In the genomic region with DNA sequence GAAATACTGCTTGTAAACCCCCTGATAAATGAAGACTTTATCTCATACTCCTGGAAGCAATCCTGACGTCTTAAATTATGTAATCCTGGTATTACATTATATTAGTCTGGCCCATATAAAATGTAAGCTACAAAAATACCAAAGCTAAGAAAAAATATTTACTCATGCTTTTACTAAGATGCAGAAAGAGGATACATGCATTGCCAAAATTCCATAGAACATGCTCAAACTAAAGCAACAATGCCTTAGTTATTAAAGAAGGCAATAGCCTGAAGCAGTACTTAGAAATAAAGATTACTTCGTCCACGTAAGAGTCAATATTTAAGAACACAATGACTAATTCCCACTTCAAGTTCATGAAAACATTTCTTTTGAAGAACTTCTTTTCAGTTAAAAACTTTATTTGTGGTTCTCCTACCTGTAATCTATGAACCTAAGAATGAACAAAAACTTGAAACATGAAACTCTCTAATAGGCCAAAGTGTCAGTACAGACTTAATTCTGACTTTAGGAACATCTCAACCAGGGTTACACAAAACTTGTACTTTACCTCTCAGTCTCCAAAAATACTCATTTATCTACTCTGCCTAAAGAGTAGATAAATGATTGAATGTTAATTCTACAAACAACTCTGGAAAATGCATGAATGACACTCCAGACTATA, we compare ENCODE assay signal across 17 cellular contexts.
DNase-seq lines count a peak whose midpoint lies in the region; ATAC-seq and TF ChIP-seq lines count a peak whose summit lies in the region.
"Had no signal": no experiment of that assay in that cellular context is flagged by ENCODE, and none has a peak within 500 bp of the region (broad histone marks: within the 10 kb centered on the region; RNA-seq: fewer than 3 reads in every experiment).

No MANE protein-coding gene starts in this region.

- BruUV-seq in PC-3 (replicated peaks; lab: Mats Ljungman, UMichigan): no TSS peak

- H3K79me2 ChIP-seq in PC-3 (ENCODE audit: low read length): no peaks in the 10 kb centered on the region

- H2AFZ ChIP-seq in PC-3 (ENCODE audit: low read length): no peak overlapping the region

- H3K4me1 Mint-ChIP-seq in stimulated activated naive B cell treated with anti-CD40 and anti-IgM and Interleukin-4, amounts not matched to agents 10 μg/mL and 1 μg/mL and 100 μg/mL, for 72 hours: peaks cover 14 to 21% of the 10 kb centered on the region in 2 donors

- POLR2A ChIA-PET in PC-3 (lab: Charles Lee; ENCODE audit: unreplicated experiment): interaction anchor here (0.6 kb wide), 3 partner anchors 10 to 252 kb away, joined by 3 to 8 read pairs (median 3); partner anchors contain the start of gene ZFP36L2

- peak; percentile 98 for ATAC-seq in PC-3
- peak; percentile 45 for ATAC-seq in esophagus mucosa
- no peak for ATAC-seq in stimulated activated naive B cell treated with anti-CD40 and anti-IgM and Interleukin-4, amounts not matched to agents 10 μg/mL and 1 μg/mL and 100 μg/mL, for 72 hours (replicated peaks)
- ATAC-seq in GM18858 (IDR thresholded peaks at IDR 0.05; ENCODE audit: unreplicated experiment): no peak

- 30% methylated on average over 3 of the region's 3 CpGs for WGBS in prostate gland

- H3K4me3 Mint-ChIP-seq in stimulated activated naive B cell treated with anti-CD40 and anti-IgM and Interleukin-4, amounts not matched to agents 10 μg/mL and 1 μg/mL and 100 μg/mL, for 72 hours: no peak overlapping the region
- H3K4me3 Mint-ChIP-seq: activated CD4-positive, alpha-beta T cell treated with anti-CD3 and anti-CD28 coated beads, Interleukin-2, amount 10 ng/mL, durations not matched to agents 24 days and 14 days; stimulated activated naive CD8-positive, alpha-beta T cell treated with anti-CD3 and anti-CD28 coated beads, Interleukin-15, Interleukin-2, amounts not matched to agents 100 ng/mL and 50 ng/mL, for 24 hours had no signal

- TF ChIP-seq CTCF in AG10803 (conservative IDR thresholded peaks at IDR 0.05; ENCODE audit: low read length) (no peak), PC-3 (conservative IDR thresholded peaks at IDR 0.05; ENCODE audit: low read depth, low read length) (no peak), prostate gland (IDR thresholded peaks at IDR 0.05) (no peak)

- CTCF ChIA-PET in PC-3 (lab: Charles Lee): interaction anchor here (0.5 to 1.0 kb wide), 3 partner anchors 166 to 783 kb away, joined by 3 to 8 read pairs (median 6); no protein-coding TSS in a partner anchor

- H3K27me3 Mint-ChIP-seq in stimulated activated naive B cell treated with anti-CD40 and anti-IgM and Interleukin-4, amounts not matched to agents 10 μg/mL and 1 μg/mL and 100 μg/mL, for 72 hours: no peaks in the 10 kb centered on the region
- H3K27me3 Mint-ChIP-seq: activated CD4-positive, alpha-beta T cell treated with anti-CD3 and anti-CD28 coated beads, Interleukin-2, amount 10 ng/mL, durations not matched to agents 24 days and 14 days; stimulated activated naive CD8-positive, alpha-beta T cell treated with anti-CD3 and anti-CD28 coated beads, Interleukin-15, Interleukin-2, amounts not matched to agents 100 ng/mL and 50 ng/mL, for 24 hours had no signal

- H3K4me1 ChIP-seq in PC-3 (ENCODE audit: insufficient read depth, low read length) (peaks cover 33% of the 10 kb centered on the region), prostate gland (replicated peaks) (no peaks in the 10 kb centered on the region)

- H3K27me3 ChIP-seq in PC-3 (ENCODE audit: low read length): no peaks in the 10 kb centered on the region
- H3K27me3 ChIP-seq in prostate gland (replicated peaks; ENCODE audit: insufficient read depth): no peaks in the 10 kb centered on the region

- H3K27ac ChIP-seq in PC-3 (ENCODE audit: low read length): peak overlapping the region; percentile 67
- peak overlapping the region; percentile 50 to 55 for H3K27ac ChIP-seq in prostate gland

- peak overlapping the region; percentile 48; the same call in 1 of the 2 replicates for H3K4me2 ChIP-seq in PC-3 (ENCODE audit: low read length)

- peaks cover 17 to 37% of the 10 kb centered on the region in 2 donors for H3K36me3 Mint-ChIP-seq in stimulated activated naive B cell treated with anti-CD40 and anti-IgM and Interleukin-4, amounts not matched to agents 10 μg/mL and 1 μg/mL and 100 μg/mL, for 72 hours

- no peaks in the 10 kb centered on the region for H3F3A ChIP-seq in PC-3 (ENCODE audit: low read length, unreplicated experiment)

- TF ChIP-seq POLR2A in prostate gland (IDR thresholded peaks at IDR 0.05): no peak

- H4K20me1 ChIP-seq in PC-3 (ENCODE audit: low read length): no peaks in the 10 kb centered on the region

- intact Hi-C loops in PC-3 (cut with micrococcal nuclease) (loop anchor here (1.0 kb wide), 2 partner anchors 52 to 184 kb away; no protein-coding TSS in a partner anchor), prostate gland (cut with DNase I) (no loop called here)

- no peak overlapping the region for H3K9ac ChIP-seq in PC-3 (ENCODE audit: low read length)

- DNase-seq in AG10803 (ENCODE audit: low read depth): peak; percentile 37
- peak; percentile 93 for DNase-seq in PC-3
- peak; percentile 28 for DNase-seq in prostate gland (ENCODE audit: low spot score)
- DNase-seq in stimulated activated naive B cell treated with anti-CD40 and anti-IgM and Interleukin-4, amounts not matched to agents 10 μg/mL and 1 μg/mL and 100 μg/mL, for 72 hours: no peak
- DNase-seq in NK-92 (lab: John Stamatoyannopoulos, UW; ENCODE audit: unreplicated experiment): no peak
- DNase-seq in HUDEP-2 (lab: John Stamatoyannopoulos, UW; ENCODE audit: unreplicated experiment in 76 of 76): no peak
- DNase-seq: activated CD4-positive, alpha-beta T cell treated with anti-CD3 and anti-CD28 coated beads, Interleukin-2, amount 10 ng/mL, durations not matched to agents 24 days and 14 days; activated T-cell treated with anti-CD3 and anti-CD28 coated beads for 4 hours; AML-193; NCI-H2081; NCI-H526; stimulated activated CD4-positive, alpha-beta T cell treated with anti-CD3 and anti-CD28 coated beads, Interleukin-12 subunit alpha, Interleukin-12 subunit beta, amount 100 ng/mL, for 4 hours had no signal

- H3K9me3 ChIP-seq in PC-3 (ENCODE audit: low read length) (no peaks in the 10 kb centered on the region), prostate gland (no peaks in the 10 kb centered on the region)

- H3K9me2 ChIP-seq in PC-3 (replicated peaks; ENCODE audit: low read length): no peaks in the 10 kb centered on the region

- H3K36me3 ChIP-seq in PC-3 (ENCODE audit: low read depth, low read length) (no peaks in the 10 kb centered on the region), prostate gland (no peaks in the 10 kb centered on the region)

- no peak overlapping the region for H3K27ac Mint-ChIP-seq in stimulated activated naive B cell treated with anti-CD40 and anti-IgM and Interleukin-4, amounts not matched to agents 10 μg/mL and 1 μg/mL and 100 μg/mL, for 72 hours
- H3K27ac Mint-ChIP-seq: activated CD4-positive, alpha-beta T cell treated with anti-CD3 and anti-CD28 coated beads, Interleukin-2, amount 10 ng/mL, durations not matched to agents 24 days and 14 days; activated naive CD4-positive, alpha-beta T cell treated with anti-CD3 and anti-CD28 coated beads, Interleukin-2, amount 50 U/mL, for 72 hours; progenitor cell of endocrine pancreas; stimulated activated naive CD8-positive, alpha-beta T cell treated with anti-CD3 and anti-CD28 coated beads, Interleukin-15, Interleukin-2, amounts not matched to agents 100 ng/mL and 50 ng/mL, for 24 hours had no signal

- H3K4me3 ChIP-seq in AG10803 (ENCODE audit: low read length) (no peak overlapping the region), PC-3 (ENCODE audit: low read length) (no peak overlapping the region), prostate gland (no peak overlapping the region)

- H3K9me3 Mint-ChIP-seq in stimulated activated naive B cell treated with anti-CD40 and anti-IgM and Interleukin-4, amounts not matched to agents 10 μg/mL and 1 μg/mL and 100 μg/mL, for 72 hours: no peaks in the 10 kb centered on the region
- H3K9me3 Mint-ChIP-seq: activated CD4-positive, alpha-beta T cell treated with anti-CD3 and anti-CD28 coated beads, Interleukin-2, amount 10 ng/mL, durations not matched to agents 24 days and 14 days; activated naive CD4-positive, alpha-beta T cell treated with anti-CD3 and anti-CD28 coated beads, Interleukin-2, amount 50 U/mL, for 72 hours; stimulated activated naive CD8-positive, alpha-beta T cell treated with anti-CD3 and anti-CD28 coated beads, Interleukin-15, Interleukin-2, amounts not matched to agents 100 ng/mL and 50 ng/mL, for 24 hours had no signal

Comparison
In these comparisons a context has a peak if more than half of its experiments do, and no peak if none do; other contexts are left out.
1. DNase-seq: peak in AG10803 (single experiment), PC-3 (single experiment) and prostate gland (single experiment); none in stimulated activated naive B cell treated with anti-CD40 and anti-IgM and Interleukin-4, amounts not matched to agents 10 μg/mL and 1 μg/mL and 100 μg/mL, for 72 hours (single experiment), NK-92 (single experiment) and HUDEP-2 (0 of 76).
2. ATAC-seq: peak in PC-3 (single experiment) and esophagus mucosa (single experiment); none in stimulated activated naive B cell treated with anti-CD40 and anti-IgM and Interleukin-4, amounts not matched to agents 10 μg/mL and 1 μg/mL and 100 μg/mL, for 72 hours (0 of 2) and GM18858 (single experiment).